2 cellular contexts compared by ENCODE assay signal in the genomic region with DNA sequence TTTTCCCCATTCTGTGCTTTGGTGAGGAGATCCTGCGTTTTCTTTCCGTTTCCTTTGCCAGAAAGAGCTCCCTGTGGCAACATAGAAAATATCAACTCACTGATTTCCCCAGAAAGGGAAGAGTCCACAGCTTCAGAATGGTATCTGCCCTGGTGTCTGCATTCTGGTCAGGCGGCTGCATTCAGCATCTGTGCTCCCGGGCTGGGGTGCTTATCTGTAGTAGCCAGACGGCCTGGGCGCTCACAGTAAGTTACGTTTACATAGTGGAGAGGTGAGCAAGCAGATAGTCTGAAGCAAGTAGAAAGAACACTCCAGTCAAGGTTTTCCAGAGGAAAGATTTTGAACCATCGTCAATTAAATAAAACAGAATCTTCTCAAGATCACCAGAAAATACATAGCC. TPM values are rescaled to one million over a fixed set of nuclear protein-coding genes. Genes with fewer than 3 reads are reported as not detected.
"Had no signal": no experiment of that assay in that cellular context is flagged by ENCODE, and none has a peak within 500 bp of the region (broad histone marks: within the 10 kb centered on the region; RNA-seq: fewer than 3 reads in every experiment).

No MANE protein-coding gene starts in this region.

RNA-seq across cellular contexts. Expression of a gene that starts 29.3 kb away (rescaled TPM):
- total RNA-seq: left ventricle myocardium inferior had no signal
- polyA plus RNA-seq: heart right ventricle had no signal
